ENCODE assay signal across 1 cellular context in the genomic region with DNA sequence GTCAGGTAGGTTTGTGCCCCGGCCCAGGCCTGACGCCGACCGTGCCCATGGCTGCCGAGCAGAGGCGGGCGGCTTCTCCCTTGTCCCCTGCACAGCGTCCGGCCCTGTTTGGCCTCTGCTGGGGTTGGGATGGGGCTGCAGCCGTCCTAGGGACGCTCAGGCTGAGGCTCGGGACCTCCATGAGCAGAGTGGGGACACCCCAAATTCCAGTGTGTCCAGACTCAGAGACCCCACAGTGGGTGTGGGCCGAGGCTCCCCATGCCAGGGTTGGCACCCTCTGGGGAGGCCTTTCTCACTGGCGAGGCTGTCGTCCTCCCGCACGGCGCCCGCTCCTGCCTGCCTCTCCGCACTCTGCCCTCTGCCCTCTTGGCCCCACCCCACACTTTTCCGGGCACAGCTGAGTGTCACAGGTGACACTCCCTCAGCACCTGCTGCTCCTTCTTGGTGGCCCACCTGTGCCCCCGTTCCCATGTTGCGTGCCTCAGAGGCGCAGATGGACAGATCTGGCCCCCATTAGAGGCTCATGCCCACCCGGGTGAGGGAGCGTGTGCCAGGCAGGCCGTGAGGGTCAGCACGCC.
TF ChIP-seq lines count a peak whose summit lies in the region.

No MANE protein-coding gene starts in this region.

TF ChIP-seq in endothelial cell of umbilical vein, 7 proteins besides CTCF, POLR2A, EP300 and RAD21:
- TF ChIP-seq FOS (IDR thresholded peaks at IDR 0.05; ENCODE audit: borderline replicate concordance, insufficient read depth, low read length) (no peak), MYC (IDR thresholded peaks at IDR 0.05; ENCODE audit: low read depth, low read length) (no peak), JUN (IDR thresholded peaks at IDR 0.05; ENCODE audit: borderline replicate concordance, insufficient read depth, insufficient read length, low read depth) (no peak), EZH2 (IDR thresholded peaks at IDR 0.05; ENCODE audit: borderline replicate concordance, low read depth, low read length, severe bottlenecking) (no peak), POLR2AphosphoS5 (IDR thresholded peaks at IDR 0.05; ENCODE audit: insufficient read depth, low read depth, low read length) (no peak), GATA2 (IDR thresholded peaks at IDR 0.05; ENCODE audit: insufficient read depth, insufficient read length, low read depth, low read length) (no peak), MAX (IDR thresholded peaks at IDR 0.05; ENCODE audit: insufficient read depth, insufficient read length) (no peak)
